In genomic region chr17:81976332-81977210, GRCh38 we compare ENCODE assay signal across 8 cellular contexts. TPM values are rescaled to one million over a fixed set of nuclear protein-coding genes. Genes with fewer than 3 reads are reported as not detected.
DNase-seq lines count a peak whose midpoint lies in the region; ATAC-seq and TF ChIP-seq lines count a peak whose summit lies in the region.

No MANE protein-coding gene starts in this region.

- H3K4me3 ChIP-seq in MG63 = peak overlapping the region; percentile 86
- H3K4me3 ChIP-seq in epithelial cell of esophagus (ENCODE audit: low read length) = peak overlapping the region; percentile 62
- peak overlapping the region; percentile 87 for H3K4me3 ChIP-seq in upper lobe of right lung

- peak overlapping the region; percentile 92 for H3K27ac ChIP-seq in upper lobe of right lung

- no peak for ATAC-seq in natural killer cell treated with Interleukin-12 subunit alpha and Interleukin-12 subunit beta and Interleukin-15 and Interleukin-18, amount 100 ng/mL, for 72 hours
- peak; percentile 35 for ATAC-seq in upper lobe of right lung

- TF ChIP-seq CTCF in epithelial cell of esophagus (IDR thresholded peaks at IDR 0.05; ENCODE audit: insufficient read depth, low read depth, low read length, missing control alignments) (no peak), upper lobe of right lung (IDR thresholded peaks at IDR 0.05) (no peak)

- H3K27me3 ChIP-seq in MG63 (no peaks in the 10 kb centered on the region), upper lobe of right lung (no peaks in the 10 kb centered on the region)

- H3K27ac Mint-ChIP-seq in natural killer cell treated with Interleukin-12 subunit alpha and Interleukin-12 subunit beta and Interleukin-15 and Interleukin-18, amount 100 ng/mL, for 72 hours = peak overlapping the region; percentile 86 to 94

- H3K4me3 Mint-ChIP-seq in natural killer cell treated with Interleukin-12 subunit alpha and Interleukin-12 subunit beta and Interleukin-15 and Interleukin-18, amount 100 ng/mL, for 72 hours = peak overlapping the region; percentile 94

- peaks cover 23% of the 10 kb centered on the region for H3K4me1 ChIP-seq in upper lobe of right lung

- no peaks in the 10 kb centered on the region for H3K9me3 Mint-ChIP-seq in natural killer cell treated with Interleukin-12 subunit alpha and Interleukin-12 subunit beta and Interleukin-15 and Interleukin-18, amount 100 ng/mL, for 72 hours

- H3K9me3 ChIP-seq in MG63 (peaks cover 18% of the 10 kb centered on the region), upper lobe of right lung (peaks cover 6% of the 10 kb centered on the region)

- H3K4me1 Mint-ChIP-seq in natural killer cell treated with Interleukin-12 subunit alpha and Interleukin-12 subunit beta and Interleukin-15 and Interleukin-18, amount 100 ng/mL, for 72 hours (ENCODE audit: low read depth in 2 of 2) = peaks cover 13 to 31% of the 10 kb centered on the region in 2 donors

- no peaks in the 10 kb centered on the region for H3K36me3 Mint-ChIP-seq in natural killer cell treated with Interleukin-12 subunit alpha and Interleukin-12 subunit beta and Interleukin-15 and Interleukin-18, amount 100 ng/mL, for 72 hours

- DNase-seq in activated T-cell treated with anti-CD3 and anti-CD28 coated beads for 24 hours (ENCODE audit: low read depth) = peak; percentile 24
- no peak for DNase-seq in activated T-cell treated with anti-CD3 and anti-CD28 coated beads for 4 hours
- peak; percentile 31 for DNase-seq in MG63
- peak; percentile 50 for DNase-seq in activated CD4-positive, CD25-positive, alpha-beta regulatory T cell treated with anti-CD3 and anti-CD28 coated beads, Interleukin-2, amount 50 U/mL, for 72 hours
- peak; percentile 29 for DNase-seq in epithelial cell of esophagus (ENCODE audit: low read depth)
- peak; percentile 60 for DNase-seq in natural killer cell treated with Interleukin-12 subunit alpha and Interleukin-12 subunit beta and Interleukin-15 and Interleukin-18, amount 100 ng/mL, for 72 hours (ENCODE audit: low spot score)
- DNase-seq in upper lobe of right lung = peak; percentile 86
- DNase-seq in SKM-1 treated with dmso at 0.1 percent for 144 hours (lab: John Stamatoyannopoulos, UW; ENCODE audit: unreplicated experiment) = no peak

- H3K36me3 ChIP-seq in MG63 (peaks cover 18% of the 10 kb centered on the region), upper lobe of right lung (no peaks in the 10 kb centered on the region)

- intact Hi-C loops in upper lobe of right lung (cut with DNase I) = no loop called here

- H3K27me3 Mint-ChIP-seq in natural killer cell treated with Interleukin-12 subunit alpha and Interleukin-12 subunit beta and Interleukin-15 and Interleukin-18, amount 100 ng/mL, for 72 hours = peaks cover 5 to 7% of the 10 kb centered on the region in 2 donors

RNA-seq across cellular contexts. Expression of gene ASPSCR1, which starts 0.9 kb away (rescaled TPM):
- total RNA-seq in MG63 (2014; rRNA removed; shearing (Covaris generic); ENCODE audit: low replicate concordance) = 43.5 and 78.0 TPM in 2 replicates
- total RNA-seq in natural killer cell treated with Interleukin-12 subunit alpha and Interleukin-12 subunit beta and Interleukin-15 and Interleukin-18, amount 100 ng/mL, for 72 hours = 10 to 100 TPM; 21.6 to 46.8 TPM
- total RNA-seq in upper lobe of right lung = 50.3 TPM

RNA-seq across cellular contexts. Expression of gene NOTUM, which starts 15.6 kb away (rescaled TPM):
- 0.66 TPM in 1 of 2 replicates, not detected in the other for total RNA-seq in MG63 (2014; rRNA removed; shearing (Covaris generic); ENCODE audit: low replicate concordance)
- under 1 TPM in 1 of 2 donors, not detected in 1; 0.17 TPM for total RNA-seq in natural killer cell treated with Interleukin-12 subunit alpha and Interleukin-12 subunit beta and Interleukin-15 and Interleukin-18, amount 100 ng/mL, for 72 hours
- total RNA-seq in upper lobe of right lung = 6.1 TPM

RNA-seq across cellular contexts. Expression of gene MYADML2, which starts 29.5 kb away (rescaled TPM):
- not detected in 2 replicates for total RNA-seq in MG63 (2014; rRNA removed; shearing (Covaris generic); ENCODE audit: low replicate concordance)
- not detected for total RNA-seq in natural killer cell treated with Interleukin-12 subunit alpha and Interleukin-12 subunit beta and Interleukin-15 and Interleukin-18, amount 100 ng/mL, for 72 hours
- not detected for total RNA-seq in upper lobe of right lung

RNA-seq across cellular contexts. Expression of gene PYCR1, which starts 39.5 kb away (rescaled TPM):
- total RNA-seq in MG63 (2014; rRNA removed; shearing (Covaris generic); ENCODE audit: low replicate concordance) = 253 and 283 TPM in 2 replicates
- 10 to 100 TPM; 18.3 to 56.1 TPM for total RNA-seq in natural killer cell treated with Interleukin-12 subunit alpha and Interleukin-12 subunit beta and Interleukin-15 and Interleukin-18, amount 100 ng/mL, for 72 hours
- 19.0 TPM for total RNA-seq in upper lobe of right lung

RNA-seq across cellular contexts. Expression of gene CENPX, which starts 46.1 kb away (rescaled TPM):
- 106 and 181 TPM in 2 replicates for total RNA-seq in MG63 (2014; rRNA removed; shearing (Covaris generic); ENCODE audit: low replicate concordance)
- total RNA-seq in natural killer cell treated with Interleukin-12 subunit alpha and Interleukin-12 subunit beta and Interleukin-15 and Interleukin-18, amount 100 ng/mL, for 72 hours = 100 to 1,000 TPM in 1 of 2 donors, 10 to 100 TPM in 1; 82.6 to 174 TPM
- 40.2 TPM for total RNA-seq in upper lobe of right lung

Comparison
In these comparisons a context has a peak if more than half of its experiments do, and no peak if none do; other contexts are left out.
1. DNase-seq: peak in activated T-cell treated with anti-CD3 and anti-CD28 coated beads for 24 hours (single experiment), MG63 (single experiment), activated CD4-positive, CD25-positive, alpha-beta regulatory T cell treated with anti-CD3 and anti-CD28 coated beads, Interleukin-2, amount 50 U/mL, for 72 hours (single experiment), epithelial cell of esophagus (single experiment), natural killer cell treated with Interleukin-12 subunit alpha and Interleukin-12 subunit beta and Interleukin-15 and Interleukin-18, amount 100 ng/mL, for 72 hours (single experiment) and upper lobe of right lung (single experiment); none in activated T-cell treated with anti-CD3 and anti-CD28 coated beads for 4 hours (single experiment) and SKM-1 treated with dmso at 0.1 percent for 144 hours (single experiment).
2. Peak in every context shown above with its lines, with median percentiles within 50 percentile points of each other: H3K4me3 ChIP-seq.